In genomic region chr7:158975526-158976467, GRCh38 we compare ENCODE assay signal across 9 cellular contexts.
DNase-seq lines count a peak whose midpoint lies in the region; ATAC-seq and TF ChIP-seq lines count a peak whose summit lies in the region.
"Had no signal": no experiment of that assay in that cellular context is flagged by ENCODE, and none has a peak within 500 bp of the region (broad histone marks: within the 10 kb centered on the region; RNA-seq: fewer than 3 reads in every experiment).

No MANE protein-coding gene starts in this region.

- peak overlapping the region; percentile 50; the same call in 1 of the 2 replicates for H2AFZ ChIP-seq in Karpas-422 (ENCODE audit: low read length)

- ATAC-seq in WTC11 = 0 out of 2 replicates have a peak, but pooled peaks have one; percentile 6
- ATAC-seq in naive thymus-derived CD4-positive, alpha-beta T cell = no peak
- no peak for ATAC-seq in omental fat pad (ENCODE audit: low FRiP score)

- no peaks in the 10 kb centered on the region for H3K36me3 ChIP-seq in Karpas-422 (ENCODE audit: insufficient read depth, low read length)
- no peaks in the 10 kb centered on the region for H3K36me3 ChIP-seq in naive thymus-derived CD4-positive, alpha-beta T cell (ENCODE audit: control insufficient read depth in 2 of 3, insufficient read depth in 3 of 3, low read length in 3 of 3)

- H3K27ac Mint-ChIP-seq in WTC11 = no peak overlapping the region
- H3K27ac Mint-ChIP-seq in naive thymus-derived CD4-positive, alpha-beta T cell = peak overlapping the region in 4 of 9 donors; percentile 42 to 83 (median 53)
- H3K27ac Mint-ChIP-seq in chondrocyte (ENCODE audit: unreplicated experiment) = no peak overlapping the region

- H3K36me3 Mint-ChIP-seq in WTC11 (peaks cover 6% of the 10 kb centered on the region), chondrocyte (ENCODE audit: low read depth) (peaks cover 3% of the 10 kb centered on the region)
- H3K36me3 Mint-ChIP-seq in naive thymus-derived CD4-positive, alpha-beta T cell = peaks cover 0 to 3% (median 0%) of the 10 kb centered on the region in 5 donors

- peak overlapping the region; percentile 83 for H3K27ac ChIP-seq in Karpas-422 (ENCODE audit: low read length)
- H3K27ac ChIP-seq in naive thymus-derived CD4-positive, alpha-beta T cell (ENCODE audit: low read depth, low read length) = no peak overlapping the region

- CTCF ChIA-PET in WTC11 (lab: Charles Lee) = interaction anchor here (0.6 to 3.0 kb wide), 30 partner anchors 14 to 481 kb away, joined by 3 to 32 read pairs (median 6); partner anchors contain the start of genes ESYT2, NCAPG2 and VIPR2
- CTCF ChIA-PET in naive thymus-derived CD4-positive, alpha-beta T cell (lab: Charles Lee) = interaction anchor here (0.7 to 6.0 kb wide), 17 partner anchors 17 to 400 kb away, joined by 3 to 97 read pairs (median 5); partner anchors contain the start of gene NCAPG2

- peaks cover 42% of the 10 kb centered on the region for H3K4me1 ChIP-seq in Karpas-422 (ENCODE audit: low read length)
- H3K4me1 ChIP-seq in naive thymus-derived CD4-positive, alpha-beta T cell (ENCODE audit: control insufficient read depth in 2 of 2, insufficient read depth in 2 of 2, low read length in 2 of 2) = peaks cover 9 to 11% of the 10 kb centered on the region in 2 donors

- DNase-seq in Daoy (ENCODE audit: low read depth) (peak; percentile 63), Karpas-422 (peak; percentile 91), WTC11 (ENCODE audit: low spot score) (peak; percentile 60), superior temporal gyrus (ENCODE audit: extremely low spot score) (no peak), chondrocyte (ENCODE audit: low spot score) (no peak), omental fat pad (ENCODE audit: low spot score) (no peak), GOT3 (lab: John Stamatoyannopoulos, UW) (no peak)
- peak in 4 of 9 donors; percentile 20 to 55 (median 44) for DNase-seq in naive thymus-derived CD4-positive, alpha-beta T cell

- TF ChIP-seq CTCF in WTC11 (IDR thresholded peaks at IDR 0.05) (no peak), chondrocyte (IDR thresholded peaks at IDR 0.05) (no peak), omental fat pad (IDR thresholded peaks at IDR 0.05) (no peak)

- no peaks in the 10 kb centered on the region for H3K27me3 ChIP-seq in Karpas-422 (ENCODE audit: low read length)
- no peaks in the 10 kb centered on the region for H3K27me3 ChIP-seq in naive thymus-derived CD4-positive, alpha-beta T cell (ENCODE audit: control insufficient read depth in 2 of 2, insufficient read depth in 2 of 2, low read length in 2 of 2)

- H3K27me3 Mint-ChIP-seq in WTC11 (ENCODE audit: low read depth) (peaks cover 2% of the 10 kb centered on the region; the same call in 1 of the 2 replicates), chondrocyte (ENCODE audit: low read depth) (no peaks in the 10 kb centered on the region)
- H3K27me3 Mint-ChIP-seq in naive thymus-derived CD4-positive, alpha-beta T cell = peaks cover 0 to under 1% (median 0%) of the 10 kb centered on the region in 5 donors

- intact Hi-C loops in naive thymus-derived CD4-positive, alpha-beta T cell (cut with micrococcal nuclease) = loop anchor here (2.0 to 10.0 kb wide), 7 partner anchors 193 to 1101 kb away; partner anchors contain the start of gene NCAPG2 (in 1 of the 2)

- H3K9me3 Mint-ChIP-seq in WTC11 (peaks cover 15% of the 10 kb centered on the region), chondrocyte (ENCODE audit: low read depth) (peaks cover 5% of the 10 kb centered on the region)
- peaks cover 0 to 13% (median 3%) of the 10 kb centered on the region in 11 donors for H3K9me3 Mint-ChIP-seq in naive thymus-derived CD4-positive, alpha-beta T cell
- H3K9me3 Mint-ChIP-seq: neural crest cell had no signal

- peaks cover 22% of the 10 kb centered on the region for H3K9me3 ChIP-seq in Karpas-422 (ENCODE audit: low read length)
- peaks cover 0 to 2% (median 0%) of the 10 kb centered on the region in 3 experiments for H3K9me3 ChIP-seq in naive thymus-derived CD4-positive, alpha-beta T cell (ENCODE audit: control insufficient read depth in 2 of 3, low read length in 3 of 3)

- H3K4me1 Mint-ChIP-seq in WTC11 (peaks cover 20% of the 10 kb centered on the region), chondrocyte (ENCODE audit: low read depth) (peaks cover 12% of the 10 kb centered on the region)
- peaks cover 11 to 23% (median 20%) of the 10 kb centered on the region in 7 donors for H3K4me1 Mint-ChIP-seq in naive thymus-derived CD4-positive, alpha-beta T cell

- peak overlapping the region; percentile 74 for H3K4me2 ChIP-seq in Karpas-422 (ENCODE audit: low read depth, low read length, poor library complexity, severe bottlenecking)

- H3K9ac ChIP-seq in Karpas-422 (ENCODE audit: low read length) = peak overlapping the region; percentile 66

- POLR2A ChIA-PET in WTC11 (lab: Charles Lee) = no interaction called here
- POLR2A ChIA-PET in naive thymus-derived CD4-positive, alpha-beta T cell (lab: Charles Lee) = interaction anchor here (0.9 to 2.4 kb wide), 7 partner anchors 112 to 280 kb away, joined by 3 to 12 read pairs (median 4); partner anchors contain the start of genes ESYT2 and NCAPG2

- no peaks in the 10 kb centered on the region for H4K20me1 ChIP-seq in Karpas-422 (ENCODE audit: insufficient read depth, low read depth, low read length)

- H3K4me3 ChIP-seq in Karpas-422 (ENCODE audit: low read length) = peak overlapping the region; percentile 65
- peak overlapping the region; percentile 55 for H3K4me3 ChIP-seq in naive thymus-derived CD4-positive, alpha-beta T cell (ENCODE audit: low read length)

- H3K9me2 ChIP-seq in Karpas-422 (replicated peaks; ENCODE audit: insufficient read depth, low read length) = no peaks in the 10 kb centered on the region

- H3K79me2 ChIP-seq in Karpas-422 (ENCODE audit: low read length) = no peaks in the 10 kb centered on the region

- no peak overlapping the region for H3K4me3 Mint-ChIP-seq in WTC11
- peak overlapping the region in 9 of 10 donors; percentile 23 to 94 (median 86) for H3K4me3 Mint-ChIP-seq in naive thymus-derived CD4-positive, alpha-beta T cell
- no peak overlapping the region for H3K4me3 Mint-ChIP-seq in chondrocyte (ENCODE audit: unreplicated experiment)

TF ChIP-seq in WTC11, 78 proteins besides CTCF, POLR2A, EP300 and RAD21:
- peak; percentile 78; the same call in 1 of the 2 replicates for TF ChIP-seq ZNF263 (CRISPR knock-in tag; IDR thresholded peaks at IDR 0.05; ENCODE audit: low read depth)
- TF ChIP-seq E2F1 (CRISPR knock-in tag; IDR thresholded peaks at IDR 0.05) = no peak

Comparison
In these comparisons a context has a peak if more than half of its experiments do, and no peak if none do; other contexts are left out.
1. DNase-seq: peak in Daoy (single experiment), Karpas-422 (single experiment) and WTC11 (single experiment); none in superior temporal gyrus (single experiment), chondrocyte (single experiment), omental fat pad (single experiment) and GOT3 (single experiment).
2. H3K4me3 Mint-ChIP-seq: peak in naive thymus-derived CD4-positive, alpha-beta T cell (9 of 10); none in WTC11 (single experiment) and chondrocyte (single experiment).